9 cellular contexts compared by ENCODE assay signal in genomic region chr1:180156631-180157091, GRCh38. TPM values are rescaled to one million over a fixed set of nuclear protein-coding genes. Genes with fewer than 3 reads are reported as not detected.
A peak's percentile ranks its signal among the peaks of the same experiment; 100 is the strongest.
DNase-seq lines count a peak whose midpoint lies in the region; ATAC-seq and TF ChIP-seq lines count a peak whose summit lies in the region.
"Had no signal": no experiment of that assay in that cellular context is flagged by ENCODE, and none has a peak within 500 bp of the region (broad histone marks: within the 10 kb centered on the region; RNA-seq: fewer than 3 reads in every experiment).

No MANE protein-coding gene starts in this region.

- peak overlapping the region; percentile 87 for H3K27ac ChIP-seq in 22Rv1

- H3K4me3 Mint-ChIP-seq in activated naive CD8-positive, alpha-beta T cell: peak overlapping the region; percentile 93

- no peak for ATAC-seq in GM21786 (IDR thresholded peaks at IDR 0.05; ENCODE audit: unreplicated experiment)
- ATAC-seq in GM21526 (IDR thresholded peaks at IDR 0.05; ENCODE audit: low FRiP score, unreplicated experiment): no peak
- ATAC-seq in HG03097 (IDR thresholded peaks at IDR 0.05; ENCODE audit: low FRiP score, unreplicated experiment): no peak
- ATAC-seq in left colon: no peak

- no peaks in the 10 kb centered on the region for H3K36me3 Mint-ChIP-seq in activated naive CD8-positive, alpha-beta T cell

- no peak for TF ChIP-seq CTCF in 22Rv1 (IDR thresholded peaks at IDR 0.05)

- no peaks in the 10 kb centered on the region for H3K9me3 Mint-ChIP-seq in activated naive CD8-positive, alpha-beta T cell (ENCODE audit: low read depth)

- intact Hi-C loops in left colon (cut with DNase I, micrococcal nuclease): no loop called here

- H3K27ac Mint-ChIP-seq in activated naive CD8-positive, alpha-beta T cell: peak overlapping the region; percentile 17

- peaks cover 37% of the 10 kb centered on the region for H3K4me1 Mint-ChIP-seq in activated naive CD8-positive, alpha-beta T cell (ENCODE audit: low read depth)

- peak; percentile 65 for DNase-seq in GM04503 (ENCODE audit: low read depth)
- DNase-seq in iris pigment epithelial cell (ENCODE audit: low read depth): peak; percentile 86
- DNase-seq in left colon: no peak
- DNase-seq: occipital lobe had no signal

- no peaks in the 10 kb centered on the region for H3K27me3 Mint-ChIP-seq in activated naive CD8-positive, alpha-beta T cell

RNA-seq across cellular contexts. Expression of gene QSOX1, which starts 2.0 kb away (rescaled TPM):
- 100 to 1,000 TPM; 254 to 280 TPM for total RNA-seq in left colon

Comparison
In these comparisons a context has a peak if more than half of its experiments do, and no peak if none do; other contexts are left out.
1. DNase-seq: peak in GM04503 (single experiment) and iris pigment epithelial cell (single experiment); none in left colon (0 of 2).